20 cellular contexts compared by ENCODE assay signal in genomic region chr1:59411147-59411546, GRCh38.
"Had no signal": no experiment of that assay in that cellular context is flagged by ENCODE, and none has a peak within 500 bp of the region (broad histone marks: within the 10 kb centered on the region; RNA-seq: fewer than 3 reads in every experiment).

No MANE protein-coding gene starts in this region.

- H3K9ac ChIP-seq: KMS-11 had no signal

- DNase-seq: NCI-H1092 treated with DMSO at 0.1 percent for 48 hours, NCI-H1436, NCI-H187, NCI-H2029, NCI-H2081 treated with DMSO at 0.1 percent for 48 hours, NCI-H2171, NCI-H226, NCI-H510A, NCI-H524 treated with DMSO at 0.1 percent for 48 hours, NCI-H69, NCI-H774, Right ventricle myocardium superior, RPMI8226, SIG-M5 had no signal

- H3K4me1 ChIP-seq: SJSA1 had no signal

- FAIRE-seq: K562, RCC 7860 had no signal

- H3K4me2 ChIP-seq: KMS-11 had no signal

- H3K4me3 ChIP-seq: K562, SJSA1, SK-N-MC had no signal

- ATAC-seq: K562 had no signal

- H3K9me3 ChIP-seq: SJSA1 had no signal

- H3K27ac ChIP-seq: KMS-11, SJSA1, SK-N-MC had no signal

- H3K27me3 Mint-ChIP-seq: IgD-negative memory B cell had no signal

- H3K9me3 Mint-ChIP-seq: IgD-negative memory B cell had no signal

- H3K27me3 ChIP-seq: SJSA1 had no signal

- H3K4me1 Mint-ChIP-seq: IgD-negative memory B cell had no signal

- H3K4me3 Mint-ChIP-seq: IgD-negative memory B cell had no signal
